24 cellular contexts compared by ENCODE assay signal in genomic region chr15:89501646-89502045, GRCh38. TPM values are rescaled to one million over a fixed set of nuclear protein-coding genes. Genes with fewer than 3 reads are reported as not detected.
"Had no signal": no experiment of that assay in that cellular context is flagged by ENCODE, and none has a peak within 500 bp of the region (broad histone marks: within the 10 kb centered on the region; RNA-seq: fewer than 3 reads in every experiment).

No MANE protein-coding gene starts in this region.

- H3K27ac ChIP-seq: PC-9 had no signal

- DNase-seq: activated CD4-positive, alpha-beta T cell treated with anti-CD3 and anti-CD28 coated beads for 48 hours; activated CD4-positive, alpha-beta T cell treated with anti-CD3 and anti-CD28 coated beads, Interleukin-2, amount 50 U/mL, for 4 hours; activated CD4-positive, CD25-positive, alpha-beta regulatory T cell treated with anti-CD3 and anti-CD28 coated beads, Interleukin-2, amount 50 U/mL, for 72 hours; activated CD8-positive, alpha-beta T cell treated with anti-CD3 and anti-CD28 coated beads, Interleukin-2, amount 10 ng/mL, durations not matched to agents 7 days and 5 days; activated naive CD4-positive, alpha-beta T cell treated with Interleukin-2 at 50 U/mL for 16 hours; amygdala; KG1; NCI-H1048; NCI-H146; NCI-H187 treated with DMSO at 0.1 percent for 48 hours; NCI-H2081 treated with DMSO at 0.1 percent for 48 hours; NCI-H446; NCI-H524; PC-9; SIG-M5; T-helper 17 cell; T-helper 9 cell had no signal

- H3K4me3 ChIP-seq: PC-9 had no signal

- ATAC-seq: activated CD8-positive, alpha-beta T cell treated with anti-CD3 and anti-CD28 coated beads, Interleukin-2, amount 10 ng/mL, durations not matched to agents 7 days and 5 days; T-helper 17 cell; WTC11 had no signal

- H2AFZ ChIP-seq: PC-9 had no signal

- H3K4me1 Mint-ChIP-seq: brain had no signal

- H3K36me3 Mint-ChIP-seq: activated naive CD8-positive, alpha-beta T cell; IgD-negative memory B cell; WTC11 had no signal

- H3K27ac Mint-ChIP-seq: activated CD8-positive, alpha-beta T cell treated with anti-CD3 and anti-CD28 coated beads, Interleukin-2, amount 10 ng/mL, durations not matched to agents 7 days and 5 days; activated naive CD8-positive, alpha-beta T cell; brain; IgD-negative memory B cell; T-helper 17 cell; WTC11 had no signal

- H3K9me3 Mint-ChIP-seq: IgD-negative memory B cell had no signal

- H3K4me3 Mint-ChIP-seq: activated CD8-positive, alpha-beta T cell treated with anti-CD3 and anti-CD28 coated beads, Interleukin-2, amount 10 ng/mL, durations not matched to agents 7 days and 5 days; activated naive CD8-positive, alpha-beta T cell; brain; T-helper 17 cell; WTC11 had no signal

- FAIRE-seq: astrocyte had no signal

RNA-seq across cellular contexts. Expression of gene RHCG, which starts 5.3 kb away (rescaled TPM):
- total RNA-seq: activated CD8-positive, alpha-beta T cell treated with anti-CD3 and anti-CD28 coated beads, Interleukin-2, amount 10 ng/mL, durations not matched to agents 7 days and 5 days; LHCN-M2; M059J; T-helper 17 cell had no signal
- polyA plus RNA-seq: IgD-negative memory B cell had no signal
